In the genomic region with DNA sequence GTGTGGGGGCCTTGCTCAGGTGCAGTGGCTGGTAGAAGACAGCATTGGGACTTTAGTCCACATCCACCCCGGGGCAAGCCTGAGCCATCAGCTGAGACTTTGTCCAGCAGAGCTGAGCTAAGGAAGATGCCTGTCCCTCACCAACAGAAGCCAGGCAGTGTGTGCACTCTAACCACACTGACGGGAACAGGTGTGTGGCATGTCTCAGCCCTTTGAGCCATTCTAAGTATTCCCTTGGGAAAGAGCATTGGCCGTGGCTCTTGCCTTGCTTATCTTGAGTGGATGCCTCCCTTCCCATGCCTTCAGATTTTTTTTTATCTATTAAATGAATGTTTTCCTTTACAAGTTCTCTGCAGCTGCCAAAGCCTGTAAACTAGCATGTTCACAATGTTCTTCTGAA, we compare ENCODE assay signal across 36 cellular contexts. TPM values are rescaled to one million over a fixed set of nuclear protein-coding genes. Genes with fewer than 3 reads are reported as not detected.
"Had no signal": no experiment of that assay in that cellular context is flagged by ENCODE, and none has a peak within 500 bp of the region (broad histone marks: within the 10 kb centered on the region; RNA-seq: fewer than 3 reads in every experiment).

No MANE protein-coding gene starts in this region.

- ATAC-seq: activated naive CD8-positive, alpha-beta T cell treated with anti-CD3 and anti-CD28 coated beads, Interleukin-2, amount 50 U/mL, for 24 hours; PC-3; Right ventricle myocardium inferior had no signal

- H3K27ac ChIP-seq: colonic mucosa, KMS-11, RWPE1, VCaP had no signal

- H3K4me1 Mint-ChIP-seq: activated B cell treated with CpG ODN at 0.5 μM for 24 hours; activated naive CD4-positive, alpha-beta T cell treated with anti-CD3 and anti-CD28 coated beads, Interleukin-2, amount 10 ng/mL, durations not matched to agents 7 days and 5 days; activated naive CD8-positive, alpha-beta T cell treated with anti-CD3 and anti-CD28 coated beads, Interleukin-2, amount 50 U/mL, for 24 hours had no signal

- H3K4me2 ChIP-seq: KMS-11 had no signal

- DNase-seq: activated B cell treated with CpG ODN at 0.5 μM for 24 hours; activated CD4-positive, alpha-beta memory T cell treated with anti-CD3 and anti-CD28 coated beads for 36 hours; activated CD4-positive, alpha-beta T cell treated with anti-CD3 and anti-CD28 coated beads for 4 hours; activated CD4-positive, alpha-beta T cell treated with anti-CD3 and anti-CD28 coated beads, Interleukin-2, amount 50 U/mL, for 1 hour; activated CD4-positive, CD25-positive, alpha-beta regulatory T cell treated with anti-CD3 and anti-CD28 coated beads, Interleukin-2, amount 50 U/mL, for 72 hours; activated CD8-positive, alpha-beta memory T cell treated with anti-CD3 and anti-CD28 coated beads, Interleukin-2, amount 50 U/mL, for 48 hours; activated effector memory CD4-positive, alpha-beta T cell treated with Interleukin-2 at 50 U/mL for 16 hours; activated naive CD4-positive, alpha-beta T cell treated with anti-CD3 and anti-CD28 coated beads, Interleukin-2, amount 10 ng/mL, durations not matched to agents 7 days and 5 days; activated naive CD8-positive, alpha-beta T cell treated with anti-CD3 and anti-CD28 coated beads, Interleukin-2, amount 50 U/mL, for 24 hours; activated T-cell treated with anti-CD3 and anti-CD28 coated beads, Interleukin-2, amount 50 U/mL, for 48 hours; anterior cingulate cortex; central memory CD4-positive, alpha-beta T cell; colonic mucosa; MM.1S; MV-4-11; NCI-H1092; NCI-H1436 treated with DMSO at 0.1 percent for 48 hours; NCI-H1694 treated with DMSO at 0.1 percent for 48 hours; NCI-H2029 treated with DMSO at 0.1 percent for 48 hours; NCI-H2107; NCI-H510A; NCI-H69; PC-3; SIG-M5; SW 1271; T-helper 1 cell; T-helper 2 cell; T-helper 9 cell had no signal

- H3K9me3 Mint-ChIP-seq: activated B cell treated with CpG ODN at 0.5 μM for 24 hours; activated CD4-positive, alpha-beta memory T cell treated with anti-CD3 and anti-CD28 coated beads for 36 hours; activated naive CD4-positive, alpha-beta T cell treated with anti-CD3 and anti-CD28 coated beads, Interleukin-2, amount 10 ng/mL, durations not matched to agents 7 days and 5 days; activated naive CD8-positive, alpha-beta T cell treated with anti-CD3 and anti-CD28 coated beads, Interleukin-2, amount 50 U/mL, for 24 hours; brain had no signal

- H3K9me3 ChIP-seq: colonic mucosa had no signal

- H3K36me3 ChIP-seq: colonic mucosa had no signal

- H3K36me3 Mint-ChIP-seq: activated CD4-positive, alpha-beta memory T cell treated with anti-CD3 and anti-CD28 coated beads for 36 hours; activated naive CD4-positive, alpha-beta T cell treated with anti-CD3 and anti-CD28 coated beads, Interleukin-2, amount 10 ng/mL, durations not matched to agents 7 days and 5 days; activated naive CD8-positive, alpha-beta T cell; brain had no signal

- H3K4me1 ChIP-seq: colonic mucosa had no signal

- H3K4me3 ChIP-seq: colonic mucosa had no signal

- H3K4me3 Mint-ChIP-seq: activated B cell treated with CpG ODN at 0.5 μM for 24 hours; activated CD4-positive, alpha-beta memory T cell treated with anti-CD3 and anti-CD28 coated beads for 36 hours; activated naive CD4-positive, alpha-beta T cell treated with anti-CD3 and anti-CD28 coated beads, Interleukin-2, amount 10 ng/mL, durations not matched to agents 7 days and 5 days; activated naive CD8-positive, alpha-beta T cell; activated naive CD8-positive, alpha-beta T cell treated with anti-CD3 and anti-CD28 coated beads, Interleukin-2, amount 50 U/mL, for 24 hours had no signal

- H3K9ac ChIP-seq: KMS-11 had no signal

- H3K27ac Mint-ChIP-seq: activated B cell treated with CpG ODN at 0.5 μM for 24 hours; activated CD4-positive, alpha-beta memory T cell treated with anti-CD3 and anti-CD28 coated beads for 36 hours; activated naive CD4-positive, alpha-beta T cell treated with anti-CD3 and anti-CD28 coated beads, Interleukin-2, amount 10 ng/mL, durations not matched to agents 7 days and 5 days; activated naive CD8-positive, alpha-beta T cell; activated naive CD8-positive, alpha-beta T cell treated with anti-CD3 and anti-CD28 coated beads, Interleukin-2, amount 50 U/mL, for 24 hours; brain had no signal

RNA-seq across cellular contexts. Expression of gene GABRA5, which starts 3.5 kb away (rescaled TPM):
- total RNA-seq: activated B cell treated with CpG ODN at 0.5 μM for 24 hours; activated CD4-positive, alpha-beta memory T cell treated with anti-CD3 and anti-CD28 coated beads for 36 hours; bronchial epithelial cell; colonic mucosa; LHCN-M2; PC-3; Right ventricle myocardium inferior had no signal
